In genomic region chr14:104115691-104116543, GRCh38 we compare ENCODE assay signal across 9 cellular contexts. TPM values are rescaled to one million over a fixed set of nuclear protein-coding genes. Genes with fewer than 3 reads are reported as not detected.
DNase-seq lines count a peak whose midpoint lies in the region; ATAC-seq and TF ChIP-seq lines count a peak whose summit lies in the region.
"Had no signal": no experiment of that assay in that cellular context is flagged by ENCODE, and none has a peak within 500 bp of the region (broad histone marks: within the 10 kb centered on the region; RNA-seq: fewer than 3 reads in every experiment).

No MANE protein-coding gene starts in this region.

- H3K36me3 ChIP-seq in Panc1 (ENCODE audit: control insufficient read depth, insufficient read depth, low read length): no peaks in the 10 kb centered on the region; the same call in 1 of the 2 replicates
- H3K36me3 ChIP-seq in parathyroid adenoma (ENCODE audit: control insufficient read depth, insufficient read depth, low read length): no peaks in the 10 kb centered on the region
- no peaks in the 10 kb centered on the region for H3K36me3 ChIP-seq in tibial nerve

- no TSS peak for BruUV-seq in Panc1 (replicated peaks; lab: Mats Ljungman, UMichigan)

- 48 to 51% methylated on average over 15 to 20 of the region's 20 CpGs for WGBS in tibial nerve, 2 donors

- intact Hi-C loops in Panc1 (cut with micrococcal nuclease; ENCODE audit: unreplicated experiment): no loop called here
- intact Hi-C loops in Right ventricle myocardium inferior (cut with DNase I): no loop called here

- ATAC-seq in Panc1: no peak
- no peak for ATAC-seq in Right ventricle myocardium inferior

- DNase-seq in Panc1 (ENCODE audit: low read depth, low spot score) (no peak), Right ventricle myocardium inferior (ENCODE audit: missing footprints) (peak; percentile 56), SKM-1 treated with dmso at 0.1 percent for 144 hours (lab: John Stamatoyannopoulos, UW; ENCODE audit: unreplicated experiment) (no peak), GM13976 (ENCODE audit: low spot score) (no peak), NCI-H1930 (lab: John Stamatoyannopoulos, UW) (no peak), tibial nerve (ENCODE audit: low spot score in 2 of 2) (no peak)
- DNase-seq: NCI-H524 treated with DMSO at 0.1 percent for 48 hours had no signal

- CTCF ChIA-PET in Panc1 (lab: Charles Lee): no interaction called here

- in situ Hi-C loops in Panc1 (cut with HindIII; ENCODE audit: low pct_unique_long_range_greater_than_20kb, low sequenced_read_pairs) (no loop called here), GM13976 (cut with MboI; ENCODE audit: low sequenced_read_pairs, unreplicated experiment) (no loop called here)

- H3K27ac ChIP-seq in C4-2B: peak overlapping the region; percentile 80
- no peak overlapping the region for H3K27ac ChIP-seq in Panc1 (ENCODE audit: low read length)
- H3K27ac ChIP-seq in parathyroid adenoma: no peak overlapping the region
- H3K27ac ChIP-seq in tibial nerve: peak overlapping the region in 1 of 4 donors; percentile 64

- H3K4me1 ChIP-seq in Panc1 (ENCODE audit: control insufficient read depth, insufficient read depth, low read length) (no peaks in the 10 kb centered on the region), parathyroid adenoma (peaks cover 3% of the 10 kb centered on the region), tibial nerve (peaks cover 0 to 21% (median 0%) of the 10 kb centered on the region in 4 donors)

- H3K27me3 ChIP-seq in Panc1 (ENCODE audit: control insufficient read depth, insufficient read depth, low read length) (no peaks in the 10 kb centered on the region; the same call in 1 of the 2 replicates), parathyroid adenoma (ENCODE audit: control insufficient read depth, insufficient read depth, low read length) (no peaks in the 10 kb centered on the region), tibial nerve (peaks cover 0 to 68% of the 10 kb centered on the region in 2 donors)

- peak overlapping the region; percentile 97 for H3K4me2 ChIP-seq in parathyroid adenoma (ENCODE audit: low read length)

- POLR2A ChIA-PET in Panc1 (lab: Charles Lee): interaction anchor here (0.6 kb wide), 1 partner anchor 327 kb away, joined by 6 read pairs; no protein-coding TSS in a partner anchor

- H3K9ac ChIP-seq in parathyroid adenoma: peak overlapping the region; percentile 4

- H3K4me3 ChIP-seq in Panc1 (ENCODE audit: low read depth in 2 of 2, low read length in 2 of 2) (peak overlapping the region; percentile 31 to 37), parathyroid adenoma (ENCODE audit: low read depth, low read length) (peak overlapping the region; percentile 80), tibial nerve (peak overlapping the region in 2 of 4 donors; percentile 39 to 53)

- no peak for TF ChIP-seq EP300 in tibial nerve (IDR thresholded peaks at IDR 0.05)

- H3K79me2 ChIP-seq in parathyroid adenoma: no peaks in the 10 kb centered on the region

- TF ChIP-seq CTCF in C4-2B (conservative IDR thresholded peaks at IDR 0.05): no peak
- no peak for TF ChIP-seq CTCF in Panc1 (IDR thresholded peaks at IDR 0.05)
- no peak for TF ChIP-seq CTCF in parathyroid adenoma (IDR thresholded peaks at IDR 0.05)
- no peak for TF ChIP-seq CTCF in GM13976 (IDR thresholded peaks at IDR 0.05; ENCODE audit: borderline replicate concordance, control extremely low read depth, extremely low read depth, insufficient read depth, missing control alignments)
- no peak for TF ChIP-seq CTCF in tibial nerve (IDR thresholded peaks at IDR 0.05)

- H3K9me3 ChIP-seq in Panc1 (ENCODE audit: control insufficient read depth, insufficient read depth, low read depth, low read length) (no peaks in the 10 kb centered on the region), parathyroid adenoma (ENCODE audit: control insufficient read depth, low read length) (no peaks in the 10 kb centered on the region), tibial nerve (peaks cover 0 to 3% (median 0%) of the 10 kb centered on the region in 4 donors)

- no peak for TF ChIP-seq POLR2A in tibial nerve (IDR thresholded peaks at IDR 0.05)

- peak overlapping the region; percentile 85 for H2AFZ ChIP-seq in parathyroid adenoma

RNA-seq across cellular contexts. Expression of gene KIF26A, which starts 22.5 kb away (rescaled TPM):
- 4.4 TPM for total RNA-seq in Panc1 (2021; ENCODE audit: unreplicated experiment)
- 2.9 TPM for polyA plus RNA-seq in Panc1 (2012; ENCODE audit: insufficient read length)
- 6.4 TPM for total RNA-seq in Right ventricle myocardium inferior
- total RNA-seq in tibial nerve: 1 to 10 TPM; 2.6 to 4.2 (median 3.3) TPM

RNA-seq across cellular contexts. Expression of gene ASPG, which starts 30.4 kb away (rescaled TPM):
- not detected for total RNA-seq in Panc1 (2021; ENCODE audit: unreplicated experiment)
- polyA plus RNA-seq in Panc1 (2012; ENCODE audit: insufficient read length): not detected
- 27.5 TPM for total RNA-seq in Right ventricle myocardium inferior
- 1 to 10 TPM; 2.4 to 8.7 (median 2.7) TPM for total RNA-seq in tibial nerve
